8 cellular contexts compared by ENCODE assay signal in genomic region chr19:52138614-52139290, GRCh38. TPM values are rescaled to one million over a fixed set of nuclear protein-coding genes. Genes with fewer than 3 reads are reported as not detected.
DNase-seq lines count a peak whose midpoint lies in the region; ATAC-seq and TF ChIP-seq lines count a peak whose summit lies in the region.

No MANE protein-coding gene starts in this region.

- H3K36me3 ChIP-seq in neural progenitor cell (peaks cover 9% of the 10 kb centered on the region), aorta (ENCODE audit: control insufficient read depth in 1 of 2, insufficient read depth in 2 of 2, low read length in 1 of 2) (no peaks in the 10 kb centered on the region)

- ATAC-seq in activated CD8-positive, alpha-beta memory T cell treated with anti-CD3 and anti-CD28 coated beads, Interleukin-2, amount 10 ng/mL, durations not matched to agents 7 days and 5 days = no peak
- ATAC-seq in aorta (ENCODE audit: low FRiP score) = no peak
- no peak for ATAC-seq in GM18519 (IDR thresholded peaks at IDR 0.05; ENCODE audit: low FRiP score, unreplicated experiment)

- TF ChIP-seq CTCF in fibroblast of pulmonary artery (IDR thresholded peaks at IDR 0.05; ENCODE audit: low read length, missing control alignments) = no peak
- no peak for TF ChIP-seq CTCF in neural progenitor cell (IDR thresholded peaks at IDR 0.05)

- H3K4me3 ChIP-seq in fibroblast of pulmonary artery (replicated peaks; ENCODE audit: low read depth, low read length) (peak overlapping the region; percentile 83), neural progenitor cell (peak overlapping the region; percentile 88), aorta (ENCODE audit: low read length in 2 of 2) (peak overlapping the region; percentile 74 to 78)

- H3K4me1 ChIP-seq in neural progenitor cell = peaks cover 6% of the 10 kb centered on the region
- peaks cover 0 to 3% of the 10 kb centered on the region in 2 donors for H3K4me1 ChIP-seq in aorta (ENCODE audit: control insufficient read depth in 1 of 2, insufficient read depth in 2 of 2, low read length in 2 of 2)

- peak overlapping the region; percentile 92 for H3K4me2 ChIP-seq in neural progenitor cell

- intact Hi-C loops in aorta (cut with DNase I) = loop anchor here (1.0 to 2.0 kb wide), 3 partner anchors 51 to 101 kb away; no protein-coding TSS in a partner anchor

- peak overlapping the region; percentile 98 for H3K4me3 Mint-ChIP-seq in activated CD8-positive, alpha-beta memory T cell treated with anti-CD3 and anti-CD28 coated beads, Interleukin-2, amount 10 ng/mL, durations not matched to agents 7 days and 5 days
- peak overlapping the region; percentile 96 for H3K4me3 Mint-ChIP-seq in neural progenitor cell

- H3K36me3 Mint-ChIP-seq in activated CD8-positive, alpha-beta memory T cell treated with anti-CD3 and anti-CD28 coated beads, Interleukin-2, amount 10 ng/mL, durations not matched to agents 7 days and 5 days = peaks cover 41% of the 10 kb centered on the region
- peaks cover 41% of the 10 kb centered on the region for H3K36me3 Mint-ChIP-seq in neural progenitor cell

- H3K9me3 ChIP-seq in neural progenitor cell (ENCODE audit: low read depth) (peaks cover 9% of the 10 kb centered on the region), aorta (ENCODE audit: control insufficient read depth, low read length) (no peaks in the 10 kb centered on the region)

- WGBS in aorta, 2 donors = 0 to 1% methylated on average over 19 of the region's 19 CpGs

- H3K9me3 Mint-ChIP-seq in activated CD8-positive, alpha-beta memory T cell treated with anti-CD3 and anti-CD28 coated beads, Interleukin-2, amount 10 ng/mL, durations not matched to agents 7 days and 5 days (ENCODE audit: low read depth) = peaks cover 33% of the 10 kb centered on the region
- peaks cover 61% of the 10 kb centered on the region for H3K9me3 Mint-ChIP-seq in neural progenitor cell

- H3K4me1 Mint-ChIP-seq in activated CD8-positive, alpha-beta memory T cell treated with anti-CD3 and anti-CD28 coated beads, Interleukin-2, amount 10 ng/mL, durations not matched to agents 7 days and 5 days = peaks cover 18% of the 10 kb centered on the region
- H3K4me1 Mint-ChIP-seq in neural progenitor cell = peaks cover 11% of the 10 kb centered on the region

- H4K20me1 ChIP-seq in neural progenitor cell (ENCODE audit: low read depth) = no peaks in the 10 kb centered on the region

- peaks cover 54% of the 10 kb centered on the region for H3K79me2 ChIP-seq in neural progenitor cell (ENCODE audit: low read depth)

- CTCF ChIA-PET in activated CD8-positive, alpha-beta memory T cell treated with anti-CD3 and anti-CD28 coated beads, Interleukin-2, amount 10 ng/mL, durations not matched to agents 7 days and 5 days (lab: Charles Lee) = interaction anchor here (0.9 to 3.5 kb wide), 2 partner anchors 98 to 148 kb away, joined by 3 to 28 read pairs; no protein-coding TSS in a partner anchor

- DNase-seq in activated CD4-positive, alpha-beta T cell treated with anti-CD3 and anti-CD28 coated beads for 24 hours (ENCODE audit: low read depth in 2 of 2) = peak; percentile 12 to 18
- no peak for DNase-seq in activated CD4-positive, alpha-beta T cell treated with anti-CD3 and anti-CD28 coated beads, Interleukin-2, amount 50 U/mL, for 1 hour
- DNase-seq in NCI-H2107 treated with DMSO at 0.1 percent for 48 hours (lab: John Stamatoyannopoulos, UW; ENCODE audit: unreplicated experiment) = peak; percentile 49
- peak; percentile 41 for DNase-seq in activated CD8-positive, alpha-beta memory T cell treated with anti-CD3 and anti-CD28 coated beads, Interleukin-2, amount 10 ng/mL, durations not matched to agents 7 days and 5 days
- DNase-seq in fibroblast of pulmonary artery (ENCODE audit: low read depth) = peak; percentile 12
- DNase-seq in neural progenitor cell (ENCODE audit: low spot score) = peak; percentile 82
- DNase-seq in aorta = peak in 1 of 2 donors; percentile 78

- H3K9ac ChIP-seq in neural progenitor cell = peak overlapping the region; percentile 53

- H3K27ac ChIP-seq in neural progenitor cell = peak overlapping the region; percentile 47
- peak overlapping the region; percentile 10 to 78 for H3K27ac ChIP-seq in aorta (ENCODE audit: low read depth in 1 of 2, low read length in 2 of 2)

- peaks cover 22% of the 10 kb centered on the region for H3F3A ChIP-seq in neural progenitor cell (ENCODE audit: low read depth)

- peak overlapping the region; percentile 96 for H3K27ac Mint-ChIP-seq in activated CD8-positive, alpha-beta memory T cell treated with anti-CD3 and anti-CD28 coated beads, Interleukin-2, amount 10 ng/mL, durations not matched to agents 7 days and 5 days
- peak overlapping the region; percentile 27 for H3K27ac Mint-ChIP-seq in neural progenitor cell

- peak overlapping the region; percentile 91 for H2AFZ ChIP-seq in neural progenitor cell (replicated peaks)

- H3K27me3 Mint-ChIP-seq in activated CD8-positive, alpha-beta memory T cell treated with anti-CD3 and anti-CD28 coated beads, Interleukin-2, amount 10 ng/mL, durations not matched to agents 7 days and 5 days = no peaks in the 10 kb centered on the region
- peaks cover 12% of the 10 kb centered on the region for H3K27me3 Mint-ChIP-seq in neural progenitor cell (ENCODE audit: insufficient read depth, low read depth)

- H3K27me3 ChIP-seq in neural progenitor cell = no peaks in the 10 kb centered on the region
- no peaks in the 10 kb centered on the region for H3K27me3 ChIP-seq in aorta (ENCODE audit: control insufficient read depth in 1 of 2, insufficient read depth in 2 of 2, low read length in 1 of 2)

RNA-seq across cellular contexts. Expression of gene ZNF616, which starts 1.0 kb away (rescaled TPM):
- 1 to 10 TPM; 6.8 to 7.8 TPM for total RNA-seq in activated CD8-positive, alpha-beta memory T cell treated with anti-CD3 and anti-CD28 coated beads, Interleukin-2, amount 10 ng/mL, durations not matched to agents 7 days and 5 days
- total RNA-seq in neural progenitor cell (ENCODE audit: low replicate concordance) = 26.8 and 38.4 TPM in 2 replicates
- total RNA-seq in aorta = 10 to 100 TPM in 1 of 2 donors, 1 to 10 TPM in 1; 8.1 to 11.0 TPM
- 1 to 10 TPM in 1 of 2 donors, under 1 TPM in 1; 0.88 to 2.1 TPM for polyA plus RNA-seq in aorta

RNA-seq across cellular contexts. Expression of gene ZNF836, which starts 32.7 kb away (rescaled TPM):
- 10 to 100 TPM; 12.6 to 14.6 TPM for total RNA-seq in activated CD8-positive, alpha-beta memory T cell treated with anti-CD3 and anti-CD28 coated beads, Interleukin-2, amount 10 ng/mL, durations not matched to agents 7 days and 5 days
- total RNA-seq in neural progenitor cell (ENCODE audit: low replicate concordance) = 8.3 and 8.8 TPM in 2 replicates
- total RNA-seq in aorta = 10 to 100 TPM; 15.4 to 20.3 TPM
- 1 to 10 TPM; 1.5 to 4.6 TPM for polyA plus RNA-seq in aorta

RNA-seq across cellular contexts. Expression of gene ZNF841, which starts 43.2 kb away (rescaled TPM):
- total RNA-seq in activated CD8-positive, alpha-beta memory T cell treated with anti-CD3 and anti-CD28 coated beads, Interleukin-2, amount 10 ng/mL, durations not matched to agents 7 days and 5 days = 10 to 100 TPM; 22.3 to 30.4 TPM
- total RNA-seq in neural progenitor cell (ENCODE audit: low replicate concordance) (17.6 and 18.3 TPM in 2 replicates), aorta (10 to 100 TPM; 33.8 to 40.7 TPM)
- polyA plus RNA-seq in aorta = 10 to 100 TPM in 1 of 2 donors, under 1 TPM in 1; 0.88 to 19.6 TPM

RNA-seq across cellular contexts. Expression of gene PPP2R1A, which starts 51.1 kb away (rescaled TPM):
- total RNA-seq in activated CD8-positive, alpha-beta memory T cell treated with anti-CD3 and anti-CD28 coated beads, Interleukin-2, amount 10 ng/mL, durations not matched to agents 7 days and 5 days = 100 to 1,000 TPM; 168 to 207 TPM
- 218 and 367 TPM in 2 replicates for total RNA-seq in neural progenitor cell (ENCODE audit: low replicate concordance)
- total RNA-seq in aorta = 100 to 1,000 TPM; 174 to 178 TPM
- 10 to 100 TPM; 50.2 to 92.2 TPM for polyA plus RNA-seq in aorta
